Comparison of ENCODE assay signal across 8 cellular contexts in the genomic region with DNA sequence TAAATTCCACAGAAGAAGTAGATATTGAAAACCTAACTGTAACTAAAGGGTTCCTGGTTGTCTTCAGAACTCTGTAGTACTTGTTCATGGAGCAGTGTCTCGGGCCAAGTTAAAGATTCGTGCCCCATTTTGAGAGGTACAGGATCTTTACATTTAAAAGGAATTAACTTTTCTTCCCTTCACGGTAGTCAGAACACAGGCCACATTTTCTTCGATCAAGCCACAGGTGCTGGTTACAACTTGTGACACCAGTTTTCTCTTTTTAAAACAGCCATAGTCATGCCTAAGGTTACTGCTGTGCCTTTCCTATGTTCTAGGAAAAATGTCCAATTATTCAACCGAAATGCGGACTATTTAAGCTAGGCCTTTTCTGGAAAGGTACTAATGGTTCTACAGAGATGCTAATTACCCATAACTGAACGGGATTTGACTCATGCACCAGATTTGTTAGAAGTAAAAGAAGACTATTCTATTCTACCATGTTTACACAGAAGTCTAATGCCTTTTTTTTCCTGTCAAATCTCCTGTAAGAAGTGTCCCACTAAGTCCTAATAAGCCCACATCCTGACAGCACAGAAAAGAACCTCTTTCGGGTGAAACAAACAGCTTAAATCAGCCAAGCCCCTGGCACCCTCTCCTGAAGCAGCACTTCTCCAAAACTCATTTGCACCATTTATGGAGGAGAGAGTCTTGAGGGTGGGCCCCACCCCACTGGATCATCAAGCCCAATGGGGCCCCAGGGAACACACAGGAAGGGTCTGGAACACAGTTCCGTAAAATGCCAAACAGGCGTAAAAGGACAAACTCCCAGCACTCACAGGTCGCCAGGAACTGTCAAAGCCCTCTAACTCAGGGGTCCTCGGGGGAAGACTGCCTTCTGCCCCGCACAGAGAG. TPM values are rescaled to one million over a fixed set of nuclear protein-coding genes. Genes with fewer than 3 reads are reported as not detected.
DNase-seq lines count a peak whose midpoint lies in the region; ATAC-seq, FAIRE-seq and TF ChIP-seq lines count a peak whose summit lies in the region.

No MANE protein-coding gene starts in this region.

- peak overlapping the region; percentile 87 for H3K27ac Mint-ChIP-seq in activated CD4-positive, alpha-beta T cell treated with anti-CD3 and anti-CD28 coated beads for 36 hours

- H3K27me3 ChIP-seq in HepG2 (ENCODE audit: control insufficient read depth in 1 of 2, insufficient read depth in 2 of 2, low read length in 2 of 2) (peaks cover 0 to 14% of the 10 kb centered on the region in 2 experiments; a peak in 3 of 5 replicates), thyroid gland (no peaks in the 10 kb centered on the region)

- CTCF ChIA-PET in activated CD4-positive, alpha-beta T cell treated with anti-CD3 and anti-CD28 coated beads for 36 hours (lab: Charles Lee) = interaction anchor here (0.6 to 2.1 kb wide), 3 partner anchors 9 to 228 kb away, joined by 4 to 7 read pairs (median 5); no protein-coding TSS in a partner anchor
- CTCF ChIA-PET in HepG2 (lab: Yijun Ruan, JAX; ENCODE audit: low intra/inter-chr PET ratio, low total read pairs) = no interaction called here

- TF ChIP-seq POLR2A in HepG2 (IDR thresholded peaks at IDR 0.05; ENCODE audit: insufficient read depth in 1 of 2, low read depth in 2 of 2, low read length in 2 of 2) (no peak), thyroid gland (IDR thresholded peaks at IDR 0.05) (no peak), GM18505 (IDR thresholded peaks at IDR 0.05; ENCODE audit: borderline replicate concordance, extremely low read depth, insufficient read depth, insufficient read length) (no peak)

- 26% methylated on average over 12 of the region's 13 CpGs for WGBS in HepG2 (ENCODE audit: low lambda C conversion rate)
- 41 to 42% methylated on average over 13 of the region's 13 CpGs for WGBS in thyroid gland, 2 donors

- POLR2A ChIA-PET in activated CD4-positive, alpha-beta T cell treated with anti-CD3 and anti-CD28 coated beads for 36 hours (lab: Charles Lee) = interaction anchor here (0.7 to 1.0 kb wide), 2 partner anchors 9 to 26 kb away, joined by 3 read pairs; no protein-coding TSS in a partner anchor
- POLR2A ChIA-PET in HepG2 (lab: Yijun Ruan, JAX) = interaction anchor here (0.8 to 2.5 kb wide), 4 partner anchors 9 to 36 kb away, joined by 3 to 8 read pairs (median 4); no protein-coding TSS in a partner anchor

- peaks cover 3% of the 10 kb centered on the region; the same call in 1 of the 2 replicates for H4K20me1 ChIP-seq in HepG2 (ENCODE audit: insufficient read depth, low read length)

- no peak for TF ChIP-seq RAD21 in HepG2 (CRISPR knock-in tag; IDR thresholded peaks at IDR 0.05)

- no peak for DNase-seq in activated CD4-positive, alpha-beta T cell treated with anti-CD3 and anti-CD28 coated beads for 36 hours
- no peak for DNase-seq in activated CD4-positive, alpha-beta T cell treated with anti-CD3 and anti-CD28 coated beads, Interleukin-2, amount 50 U/mL, for 4 hours
- no peak for DNase-seq in HepG2 (ENCODE audit: low spot score)
- peak in 1 of 2 donors; percentile 13 for DNase-seq in thyroid gland
- no peak for DNase-seq in stimulated activated CD4-positive, alpha-beta T cell treated with anti-CD3 and anti-CD28 coated beads, Interleukin-4, amount 100 ng/mL, for 4 hours

- peak overlapping the region; percentile 85 for H3K4me2 ChIP-seq in HepG2 (ENCODE audit: low read depth, low read length)

- H3K9ac ChIP-seq in HepG2 (ENCODE audit: insufficient read depth, low read depth, low read length) = peak overlapping the region; percentile 89

- no peaks in the 10 kb centered on the region for H3K9me3 Mint-ChIP-seq in activated CD4-positive, alpha-beta T cell treated with anti-CD3 and anti-CD28 coated beads for 36 hours (ENCODE audit: low read depth)

- H3K36me3 ChIP-seq in HepG2 (replicated peaks in 1 of 2; ENCODE audit: control insufficient read depth in 1 of 2, insufficient read depth in 2 of 2, low read length in 2 of 2) (no peaks in the 10 kb centered on the region), thyroid gland (no peaks in the 10 kb centered on the region)

- intact Hi-C loops in activated CD4-positive, alpha-beta T cell treated with anti-CD3 and anti-CD28 coated beads for 36 hours (cut with DNase I, micrococcal nuclease) = loop anchor here in 1 of 2 experiments (10.0 kb wide), 1 partner anchor 316 kb away; no protein-coding TSS in a partner anchor
- intact Hi-C loops in HepG2 (cut with micrococcal nuclease; ENCODE audit: unreplicated experiment) (loop anchor here (2.0 kb wide), 1 partner anchor 92 kb away; no protein-coding TSS in a partner anchor), thyroid gland (cut with DNase I) (no loop called here)

- in situ Hi-C loops in HepG2 (cut with HindIII; ENCODE audit: extremely low pct_ligation_motif_present, low pct_unique_long_range_greater_than_20kb) = loop anchor here (5.0 kb wide), 1 partner anchor 92 kb away; no protein-coding TSS in a partner anchor

- H3K4me3 ChIP-seq in HepG2 (replicated peaks in 1 of 3; ENCODE audit: insufficient read depth in 1 of 3, low read depth in 2 of 3, low read length in 3 of 3) (peak overlapping the region; percentile 79 to 96 (median 94)), thyroid gland (replicated peaks in 1 of 3) (peak overlapping the region in 2 of 3 donors; percentile 81 to 98)

- peaks cover 61% of the 10 kb centered on the region for H3K79me2 ChIP-seq in HepG2 (ENCODE audit: insufficient read depth, low read length)

- H2AFZ ChIP-seq in HepG2 (ENCODE audit: low read length) = no peak overlapping the region

- TF ChIP-seq CTCF in HepG2 (CRISPR knock-in tag; IDR thresholded peaks at IDR 0.05) (no peak), thyroid gland (IDR thresholded peaks at IDR 0.05) (no peak)

- peak overlapping the region; percentile 96 for H3K4me3 Mint-ChIP-seq in activated CD4-positive, alpha-beta T cell treated with anti-CD3 and anti-CD28 coated beads for 36 hours

- H3K4me1 Mint-ChIP-seq in activated CD4-positive, alpha-beta T cell treated with anti-CD3 and anti-CD28 coated beads for 36 hours = peaks cover 68% of the 10 kb centered on the region

- H3K4me1 ChIP-seq in HepG2 (ENCODE audit: insufficient read depth, low read length) (peaks cover 68% of the 10 kb centered on the region), thyroid gland (peaks cover 39 to 47% of the 10 kb centered on the region in 2 donors)

- ATAC-seq in activated CD4-positive, alpha-beta T cell treated with anti-CD3 and anti-CD28 coated beads for 36 hours = no peak
- no peak for ATAC-seq in HepG2
- ATAC-seq in GM18505 (IDR thresholded peaks at IDR 0.05; ENCODE audit: unreplicated experiment) = no peak
- no peak for ATAC-seq in GM18861 (IDR thresholded peaks at IDR 0.05; ENCODE audit: unreplicated experiment)

- H3K27ac ChIP-seq in angular gyrus (ENCODE audit: low read depth, low read length) (peak overlapping the region; percentile 57), HepG2 (ENCODE audit: extremely low read length, insufficient read depth, low read length) (peak overlapping the region; percentile 13), thyroid gland (peak overlapping the region; percentile 52 to 93 (median 90))

- H3K9me3 ChIP-seq in HepG2 (ENCODE audit: low read length) (no peaks in the 10 kb centered on the region), thyroid gland (no peaks in the 10 kb centered on the region)

- BruUV-seq in HepG2 (replicated peaks; lab: Mats Ljungman, UMichigan) = TSS peak; percentile 43

- peaks cover 9% of the 10 kb centered on the region for H3K27me3 Mint-ChIP-seq in activated CD4-positive, alpha-beta T cell treated with anti-CD3 and anti-CD28 coated beads for 36 hours

- TF ChIP-seq EP300 in HepG2 (IDR thresholded peaks at IDR 0.05; ENCODE audit: low read depth in 2 of 2, low read length in 2 of 2) (no peak), HepG2 (CRISPR knock-in tag; IDR thresholded peaks at IDR 0.05; ENCODE audit: borderline replicate concordance) (no peak)

- no peaks in the 10 kb centered on the region for H3K36me3 Mint-ChIP-seq in activated CD4-positive, alpha-beta T cell treated with anti-CD3 and anti-CD28 coated beads for 36 hours (ENCODE audit: low read depth)

- no peak for FAIRE-seq in HepG2 (lab: Jason Lieb, UNC)

TF ChIP-seq in HepG2, 621 proteins besides CTCF, POLR2A, EP300 and RAD21 (continues in another document):
- TF ChIP-seq ZFP62 (CRISPR knock-in tag; IDR thresholded peaks at IDR 0.05) = no peak
- TF ChIP-seq ZSCAN29 (CRISPR knock-in tag; conservative IDR thresholded peaks at IDR 0.05) = 0 out of 2 replicates have a peak, but pooled peaks have one; percentile 20
- TF ChIP-seq HNRNPH1 (optimal IDR thresholded peaks at IDR 0.05; ENCODE audit: low read depth, low read length) = no peak
- TF ChIP-seq XRCC5 (optimal IDR thresholded peaks at IDR 0.05; ENCODE audit: low read length) = no peak
- TF ChIP-seq NCOA1 (CRISPR knock-in tag; IDR thresholded peaks at IDR 0.05) = no peak
- no peak for TF ChIP-seq SOX6 (IDR thresholded peaks at IDR 0.05)
- TF ChIP-seq SOX6 (CRISPR knock-in tag; IDR thresholded peaks at IDR 0.05) = 0 out of 2 replicates have a peak, but pooled peaks have one; percentile 16

RNA-seq across cellular contexts. Expression of gene LRIG1, which starts 1.9 kb away (rescaled TPM):
- total RNA-seq in activated CD4-positive, alpha-beta T cell treated with anti-CD3 and anti-CD28 coated beads for 36 hours = 10 to 100 TPM; 19.1 to 22.7 TPM
- total RNA-seq in HepG2 (2016; rRNA removed; fragmentation: Illumina TruSeq; extraction: Trizol) (16.3 and 24.8 TPM in 2 replicates), thyroid gland (10 to 100 TPM; 45.8 to 69.7 (median 61.7) TPM)
- total RNA-seq in HepG2 (2016; cell fraction: cytosol; rRNA removed; fragmentation: Illumina TruSeq; extraction: Trizol; ENCODE audit: low read depth) = 24.3 and 29.3 TPM in 2 replicates
- 14.1 and 27.5 TPM in 2 replicates for total RNA-seq in HepG2 (2016; cell fraction: insoluble cytoplasmic fraction; rRNA removed; fragmentation: Illumina TruSeq; extraction: Trizol)
- total RNA-seq in HepG2 (2016; cell fraction: membrane; rRNA removed; fragmentation: Illumina TruSeq; extraction: Trizol) = 13.9 and 14.8 TPM in 2 replicates
- total RNA-seq in HepG2 (2016; cell fraction: nucleus; rRNA removed; fragmentation: Illumina TruSeq; extraction: Trizol) = 30.1 and 36.3 TPM in 2 replicates
- 17.8 and 23.5 TPM in 2 replicates for polyA plus RNA-seq in HepG2 (2011; rRNA removed)
- 15.1 TPM in 2 replicates for polyA plus RNA-seq in HepG2 (2011; cell fraction: cytosol; rRNA removed)
- 38.4 and 48.0 TPM in 2 replicates for polyA plus RNA-seq in HepG2 (2011; cell fraction: nucleus; rRNA removed)
- 18.0 and 20.2 TPM in 2 replicates for polyA plus RNA-seq in HepG2 (2012)
- 0.89 and 1.1 TPM in 2 replicates for polyA plus RNA-seq in HepG2 (2016; cell fraction: cytosol; fragmentation: Illumina TruSeq; extraction: Trizol; ENCODE audit: low read depth)
- 10.0 and 13.0 TPM in 2 replicates for polyA plus RNA-seq in HepG2 (2016; cell fraction: insoluble cytoplasmic fraction; fragmentation: Illumina TruSeq; extraction: Trizol; ENCODE audit: low read depth)
- 3.6 and 4.4 TPM in 2 replicates for polyA plus RNA-seq in HepG2 (2016; cell fraction: membrane; fragmentation: Illumina TruSeq; extraction: Trizol; ENCODE audit: low read depth)
- 39.1 and 41.4 TPM in 2 replicates for polyA plus RNA-seq in HepG2 (2016; cell fraction: nucleus; fragmentation: Illumina TruSeq; extraction: Trizol; ENCODE audit: insufficient read depth, low read depth)
- polyA minus RNA-seq in HepG2 (2011; rRNA and poly(A)+ RNA removed; ENCODE audit: low replicate concordance) = 0.94 and 60.0 TPM in 2 replicates
- polyA minus RNA-seq in HepG2 (2011; cell fraction: cytosol; rRNA and poly(A)+ RNA removed) = 12.2 and 17.4 TPM in 2 replicates
- polyA minus RNA-seq in HepG2 (2011; cell fraction: nucleus; rRNA and poly(A)+ RNA removed) = 26.6 and 27.2 TPM in 2 replicates

Comparison
In these comparisons a context has a peak if more than half of its experiments do, and no peak if none do; other contexts are left out.
1. H3K27ac ChIP-seq: peak in every context shown above with its lines; median percentile 90 in thyroid gland; 57 in angular gyrus; 13 in HepG2.